In the genomic region with DNA sequence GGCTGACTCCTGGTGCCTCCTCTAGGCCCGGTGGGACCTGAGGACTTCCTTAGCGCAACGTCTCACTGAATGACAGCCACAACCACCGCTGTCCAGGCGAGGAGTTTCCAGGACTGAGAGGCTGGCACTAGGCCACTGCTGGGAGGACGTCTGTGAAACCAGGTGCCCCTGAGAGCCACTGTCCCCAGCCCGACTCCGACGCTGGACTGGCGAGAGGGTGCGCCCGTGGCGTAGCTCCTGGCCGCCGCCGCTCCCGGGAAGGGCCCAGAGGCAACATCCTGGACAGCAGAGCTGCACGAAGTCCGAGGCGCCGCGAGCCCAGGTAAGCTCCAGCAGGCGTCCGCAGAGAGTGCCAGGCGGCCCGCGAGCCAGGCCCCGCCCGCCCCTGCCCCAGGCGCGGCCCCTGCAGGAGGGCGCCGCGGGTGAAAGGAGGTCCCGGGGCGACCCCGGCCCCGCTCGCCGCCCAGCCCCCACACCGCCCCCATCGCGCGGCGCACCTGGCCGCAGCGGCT, we compare ENCODE assay signal across 8 cellular contexts. TPM values are rescaled to one million over a fixed set of nuclear protein-coding genes. Genes with fewer than 3 reads are reported as not detected.
DNase-seq lines count a peak whose midpoint lies in the region; ATAC-seq and TF ChIP-seq lines count a peak whose summit lies in the region.

No MANE protein-coding gene starts in this region.

- peak; percentile 76 for DNase-seq in activated CD8-positive, alpha-beta memory T cell treated with anti-CD3 and anti-CD28 coated beads for 24 hours
- no peak for DNase-seq in activated CD8-positive, alpha-beta memory T cell treated with anti-CD3 and anti-CD28 coated beads, Interleukin-2, amount 50 U/mL, for 4 hours
- DNase-seq in NT2/D1 (ENCODE audit: low read depth, low spot score), result no peak
- DNase-seq in left ventricle myocardium inferior, result peak; percentile 66
- DNase-seq in posterior cingulate gyrus, result peak in 7 of 10 donors; percentile 22 to 89 (median 33)
- DNase-seq in NCI-H187 (lab: John Stamatoyannopoulos, UW), result no peak

- peak overlapping the region; percentile 61 for H3K27ac ChIP-seq in adipose tissue (ENCODE audit: low read depth, low read length)
- peak overlapping the region; percentile 97 for H3K27ac ChIP-seq in left ventricle myocardium inferior (replicated peaks)

- WGBS in adipose tissue, 3 donors, result 1% methylated on average over 35 to 47 of the region's 47 CpGs

- H3K4me1 ChIP-seq in NT2/D1 (ENCODE audit: insufficient read depth, insufficient read length) (peaks cover 8% of the 10 kb centered on the region), left ventricle myocardium inferior (peaks cover 62% of the 10 kb centered on the region)

- H3K36me3 ChIP-seq in NT2/D1 (ENCODE audit: insufficient read depth, insufficient read length, low read length) (peaks cover 38% of the 10 kb centered on the region), left ventricle myocardium inferior (no peaks in the 10 kb centered on the region)

- no peak for TF ChIP-seq CTCF in left ventricle myocardium inferior (IDR thresholded peaks at IDR 0.05; ENCODE audit: borderline replicate concordance)

- H3K4me3 ChIP-seq in NT2/D1 (ENCODE audit: insufficient read length, low read depth) (peak overlapping the region; percentile 94), left ventricle myocardium inferior (peak overlapping the region; percentile 93)

- peak overlapping the region; percentile 97 for H3K9ac ChIP-seq in NT2/D1 (ENCODE audit: insufficient read length, low read depth)

- H3K27me3 ChIP-seq in NT2/D1 (ENCODE audit: insufficient read depth, insufficient read length) (no peaks in the 10 kb centered on the region), left ventricle myocardium inferior (ENCODE audit: low read depth) (no peaks in the 10 kb centered on the region)

- ATAC-seq in HG03060 (IDR thresholded peaks at IDR 0.05; ENCODE audit: low read depth, unreplicated experiment), result peak; percentile 9

- intact Hi-C loops in left ventricle myocardium inferior (cut with micrococcal nuclease) (no loop called here), posterior cingulate gyrus (cut with DNase I) (loop anchor here (2.0 kb wide), 1 partner anchor 23 kb away; a partner anchor contains a TSS)

- no peaks in the 10 kb centered on the region for H3K9me3 ChIP-seq in NT2/D1 (ENCODE audit: insufficient read depth, low read length)
- H3K9me3 ChIP-seq in left ventricle myocardium inferior (replicated peaks), result no peaks in the 10 kb centered on the region

RNA-seq across cellular contexts. Expression of a gene that starts 0.5 kb away (rescaled TPM):
- polyA plus RNA-seq in adipose tissue, result 10 to 100 TPM; 13.4 to 32.6 (median 24.3) TPM
- 33.0 TPM for total RNA-seq in left ventricle myocardium inferior

RNA-seq across cellular contexts. Expression of a gene that starts 9.4 kb away (rescaled TPM):
- under 1 TPM in 2 of 3 donors, not detected in 1; 0.07 TPM for polyA plus RNA-seq in adipose tissue
- total RNA-seq in left ventricle myocardium inferior, result not detected

RNA-seq across cellular contexts. Expression of a gene that starts 22.8 kb away (rescaled TPM):
- 10 to 100 TPM in 2 of 3 donors, 1 to 10 TPM in 1; 7.3 to 13.1 (median 10.7) TPM for polyA plus RNA-seq in adipose tissue
- 9.5 TPM for total RNA-seq in left ventricle myocardium inferior

RNA-seq across cellular contexts. Expression of a gene that starts 28.4 kb away (rescaled TPM):
- not detected for polyA plus RNA-seq in adipose tissue
- total RNA-seq in left ventricle myocardium inferior, result not detected

RNA-seq across cellular contexts. Expression of a gene that starts 56.8 kb away (rescaled TPM):
- 100 to 1,000 TPM in 2 of 3 donors, 10 to 100 TPM in 1; 80.6 to 369 (median 151) TPM for polyA plus RNA-seq in adipose tissue
- 20.9 TPM for total RNA-seq in left ventricle myocardium inferior

Comparison
In these comparisons a context has a peak if more than half of its experiments do, and no peak if none do; other contexts are left out.
1. DNase-seq: peak in activated CD8-positive, alpha-beta memory T cell treated with anti-CD3 and anti-CD28 coated beads for 24 hours (single experiment), left ventricle myocardium inferior (single experiment) and posterior cingulate gyrus (7 of 10); none in activated CD8-positive, alpha-beta memory T cell treated with anti-CD3 and anti-CD28 coated beads, Interleukin-2, amount 50 U/mL, for 4 hours (single experiment), NT2/D1 (single experiment) and NCI-H187 (0 of 2).